5 cellular contexts compared by ENCODE assay signal in genomic region chr16:74409185-74409981, GRCh38. TPM values are rescaled to one million over a fixed set of nuclear protein-coding genes. Genes with fewer than 3 reads are reported as not detected.
"Had no signal": no experiment of that assay in that cellular context is flagged by ENCODE, and none has a peak within 500 bp of the region (broad histone marks: within the 10 kb centered on the region; RNA-seq: fewer than 3 reads in every experiment).

No MANE protein-coding gene starts in this region.

RNA-seq across cellular contexts. Expression of gene CLEC18B, which starts 11.9 kb away (rescaled TPM):
- total RNA-seq: dermis microvascular lymphatic vessel endothelial cell, fibroblast of villous mesenchyme had no signal

RNA-seq across cellular contexts. Expression of gene NPIPB15, which starts 33.3 kb away (rescaled TPM):
- total RNA-seq: activated CD8-positive, alpha-beta memory T cell treated with anti-CD3 and anti-CD28 coated beads for 36 hours; activated CD8-positive, alpha-beta memory T cell treated with anti-CD3 and anti-CD28 coated beads, Interleukin-2, amount 10 ng/mL, durations not matched to agents 7 days and 5 days; fibroblast of lung had no signal
